Comparison of ENCODE assay signal across 4 cellular contexts in genomic region chr7:150910285-150910995, GRCh38. TPM values are rescaled to one million over a fixed set of nuclear protein-coding genes. Genes with fewer than 3 reads are reported as not detected.
"Had no signal": no experiment of that assay in that cellular context is flagged by ENCODE, and none has a peak within 500 bp of the region (broad histone marks: within the 10 kb centered on the region; RNA-seq: fewer than 3 reads in every experiment).

No MANE protein-coding gene starts in this region.

RNA-seq across cellular contexts. Expression of gene AOC1, which starts 58.1 kb away (rescaled TPM):
- total RNA-seq: fibroblast of villous mesenchyme, osteoblast, right atrium auricular region, thoracic aorta had no signal
